ENCODE assay signal across 40 cellular contexts in the genomic region with DNA sequence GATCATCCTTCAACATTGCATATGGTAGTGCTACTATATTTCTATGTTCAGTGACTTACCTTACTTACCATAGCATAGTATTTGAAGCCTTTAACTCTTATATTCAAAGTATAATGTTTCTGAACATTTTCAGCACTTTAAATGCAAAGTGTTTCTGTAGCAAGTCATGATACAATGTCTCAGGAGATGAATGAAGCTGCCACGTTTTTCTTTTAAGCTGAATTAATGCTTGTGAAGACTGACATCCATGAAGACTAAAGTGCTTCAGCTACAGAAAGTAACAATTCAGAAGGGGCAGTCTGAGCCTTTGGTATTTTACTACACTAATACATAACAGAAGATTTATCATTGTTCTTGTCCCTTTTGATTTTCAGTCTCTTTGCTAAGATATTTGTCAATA.
"Had no signal": no experiment of that assay in that cellular context is flagged by ENCODE, and none has a peak within 500 bp of the region (broad histone marks: within the 10 kb centered on the region; RNA-seq: fewer than 3 reads in every experiment).

No MANE protein-coding gene starts in this region.

- H3K27me3 ChIP-seq: adrenal gland, ascending aorta, body of pancreas, brain microvascular endothelial cell, breast epithelium, cardiac muscle cell had no signal

- H3K27ac ChIP-seq: adrenal gland, ascending aorta, body of pancreas, brain microvascular endothelial cell, breast epithelium, cardiac muscle cell had no signal

- ATAC-seq: activated naive CD4-positive, alpha-beta T cell treated with anti-CD3 and anti-CD28 coated beads, Interleukin-2, amount 50 U/mL, for 72 hours; activated naive CD8-positive, alpha-beta T cell treated with anti-CD3 and anti-CD28 coated beads, Interleukin-2, amount 50 U/mL, for 24 hours; activated T-cell treated with anti-CD3 and anti-CD28 coated beads, Interleukin-2, amount 50 U/mL, for 4 hours; activated T-cell treated with anti-CD3 and anti-CD28 coated beads, Interleukin-2, amount 50 U/mL, for 72 hours; activated T-helper 17 cell treated with anti-CD3 and anti-CD28 coated beads, Interleukin-2, amount 50 U/mL, for 72 hours; body of pancreas had no signal

- H3K4me3 ChIP-seq: adrenal gland, ascending aorta, body of pancreas, breast epithelium, cardiac muscle cell had no signal

- H3K27ac Mint-ChIP-seq: activated naive CD4-positive, alpha-beta T cell treated with anti-CD3 and anti-CD28 coated beads for 36 hours; activated naive CD4-positive, alpha-beta T cell treated with anti-CD3 and anti-CD28 coated beads, Interleukin-2, amount 10 ng/mL, durations not matched to agents 7 days and 5 days; activated naive CD4-positive, alpha-beta T cell treated with anti-CD3 and anti-CD28 coated beads, Interleukin-2, amount 50 U/mL, for 24 hours; activated naive CD4-positive, alpha-beta T cell treated with anti-CD3 and anti-CD28 coated beads, Interleukin-2, amount 50 U/mL, for 72 hours; activated naive CD8-positive, alpha-beta T cell; activated naive CD8-positive, alpha-beta T cell treated with anti-CD3 and anti-CD28 coated beads for 36 hours; activated naive CD8-positive, alpha-beta T cell treated with anti-CD3 and anti-CD28 coated beads, Interleukin-2, amount 10 ng/mL, durations not matched to agents 7 days and 5 days; activated naive CD8-positive, alpha-beta T cell treated with anti-CD3 and anti-CD28 coated beads, Interleukin-2, amount 50 U/mL, for 24 hours; activated T-cell treated with anti-CD3 and anti-CD28 coated beads, Interleukin-2, amount 50 U/mL, for 24 hours; activated T-cell treated with anti-CD3 and anti-CD28 coated beads, Interleukin-2, amount 50 U/mL, for 72 hours; activated T-helper 1 cell treated with anti-CD3 and anti-CD28 coated beads, Interleukin-12 subunit alpha, Interleukin-12 subunit beta, Interleukin-2, Interleukin-4 antibody, amounts not matched to agents 30 ng/mL and 10 ng/mL and 1 ng/mL, durations not matched to agents 14 hours and 24 hours and 36 hours; activated T-helper 17 cell treated with anti-CD3 and anti-CD28 coated beads, Interleukin-2, amount 50 U/mL, for 72 hours; activated T-helper 2 cell treated with anti-CD3 and anti-CD28 coated beads, Interferon-gamma antibody, Interleukin-2, Interleukin-4, amounts not matched to agents 10 μg/mL and 5 μg/mL and 100 μg/mL, durations not matched to agents 14 hours and 24 hours and 36 hours; brain had no signal

- H3K4me1 ChIP-seq: adrenal gland, ascending aorta, body of pancreas, breast epithelium had no signal

- H3K36me3 Mint-ChIP-seq: activated naive CD4-positive, alpha-beta T cell treated with anti-CD3 and anti-CD28 coated beads, Interleukin-2, amount 10 ng/mL, durations not matched to agents 7 days and 5 days; activated naive CD4-positive, alpha-beta T cell treated with anti-CD3 and anti-CD28 coated beads, Interleukin-2, amount 50 U/mL, for 24 hours; activated naive CD4-positive, alpha-beta T cell treated with anti-CD3 and anti-CD28 coated beads, Interleukin-2, amount 50 U/mL, for 72 hours; activated naive CD8-positive, alpha-beta T cell; activated naive CD8-positive, alpha-beta T cell treated with anti-CD3 and anti-CD28 coated beads for 36 hours; activated naive CD8-positive, alpha-beta T cell treated with anti-CD3 and anti-CD28 coated beads, Interleukin-2, amount 10 ng/mL, durations not matched to agents 7 days and 5 days; brain had no signal

- H3K9me3 Mint-ChIP-seq: activated naive CD4-positive, alpha-beta T cell treated with anti-CD3 and anti-CD28 coated beads, Interleukin-2, amount 50 U/mL, for 24 hours; activated naive CD8-positive, alpha-beta T cell treated with anti-CD3 and anti-CD28 coated beads for 36 hours; activated T-helper 1 cell treated with anti-CD3 and anti-CD28 coated beads, Interleukin-12 subunit alpha, Interleukin-12 subunit beta, Interleukin-2, Interleukin-4 antibody, amounts not matched to agents 30 ng/mL and 10 ng/mL and 1 ng/mL, durations not matched to agents 14 hours and 24 hours and 36 hours; activated T-helper 17 cell treated with anti-CD3 and anti-CD28 coated beads, Interleukin-2, amount 50 U/mL, for 72 hours had no signal

- H3K36me3 ChIP-seq: adrenal gland, ascending aorta, brain microvascular endothelial cell, breast epithelium, cardiac muscle cell had no signal

- H3K4me3 Mint-ChIP-seq: activated naive CD4-positive, alpha-beta T cell treated with anti-CD3 and anti-CD28 coated beads for 36 hours; activated naive CD4-positive, alpha-beta T cell treated with anti-CD3 and anti-CD28 coated beads, Interleukin-2, amount 10 ng/mL, durations not matched to agents 7 days and 5 days; activated naive CD4-positive, alpha-beta T cell treated with anti-CD3 and anti-CD28 coated beads, Interleukin-2, amount 50 U/mL, for 24 hours; activated naive CD8-positive, alpha-beta T cell; activated naive CD8-positive, alpha-beta T cell treated with anti-CD3 and anti-CD28 coated beads for 36 hours; activated naive CD8-positive, alpha-beta T cell treated with anti-CD3 and anti-CD28 coated beads, Interleukin-2, amount 10 ng/mL, durations not matched to agents 7 days and 5 days; activated naive CD8-positive, alpha-beta T cell treated with anti-CD3 and anti-CD28 coated beads, Interleukin-2, amount 50 U/mL, for 24 hours; activated T-cell treated with anti-CD3 and anti-CD28 coated beads, Interleukin-2, amount 50 U/mL, for 24 hours; activated T-cell treated with anti-CD3 and anti-CD28 coated beads, Interleukin-2, amount 50 U/mL, for 4 hours; activated T-cell treated with anti-CD3 and anti-CD28 coated beads, Interleukin-2, amount 50 U/mL, for 72 hours; activated T-helper 1 cell treated with anti-CD3 and anti-CD28 coated beads, Interleukin-12 subunit alpha, Interleukin-12 subunit beta, Interleukin-2, Interleukin-4 antibody, amounts not matched to agents 30 ng/mL and 10 ng/mL and 1 ng/mL, durations not matched to agents 14 hours and 24 hours and 36 hours; activated T-helper 17 cell treated with anti-CD3 and anti-CD28 coated beads, Interleukin-2, amount 50 U/mL, for 72 hours; brain; central memory CD8-positive, alpha-beta T cell had no signal

- H3K9me3 ChIP-seq: adrenal gland, ascending aorta, body of pancreas, breast epithelium had no signal

- H3K4me1 Mint-ChIP-seq: activated naive CD4-positive, alpha-beta T cell treated with anti-CD3 and anti-CD28 coated beads, Interleukin-2, amount 10 ng/mL, durations not matched to agents 7 days and 5 days; activated naive CD4-positive, alpha-beta T cell treated with anti-CD3 and anti-CD28 coated beads, Interleukin-2, amount 50 U/mL, for 24 hours; activated naive CD8-positive, alpha-beta T cell treated with anti-CD3 and anti-CD28 coated beads for 36 hours; activated naive CD8-positive, alpha-beta T cell treated with anti-CD3 and anti-CD28 coated beads, Interleukin-2, amount 10 ng/mL, durations not matched to agents 7 days and 5 days; activated naive CD8-positive, alpha-beta T cell treated with anti-CD3 and anti-CD28 coated beads, Interleukin-2, amount 50 U/mL, for 24 hours; activated T-helper 17 cell treated with anti-CD3 and anti-CD28 coated beads, Interleukin-2, amount 50 U/mL, for 72 hours; brain; central memory CD8-positive, alpha-beta T cell had no signal

- FAIRE-seq: astrocyte, bronchial epithelial cell had no signal

- H3K27me3 Mint-ChIP-seq: activated naive CD4-positive, alpha-beta T cell treated with anti-CD3 and anti-CD28 coated beads, Interleukin-2, amount 10 ng/mL, durations not matched to agents 7 days and 5 days; activated naive CD4-positive, alpha-beta T cell treated with anti-CD3 and anti-CD28 coated beads, Interleukin-2, amount 50 U/mL, for 24 hours; activated naive CD8-positive, alpha-beta T cell; activated naive CD8-positive, alpha-beta T cell treated with anti-CD3 and anti-CD28 coated beads for 36 hours; activated naive CD8-positive, alpha-beta T cell treated with anti-CD3 and anti-CD28 coated beads, Interleukin-2, amount 10 ng/mL, durations not matched to agents 7 days and 5 days; activated naive CD8-positive, alpha-beta T cell treated with anti-CD3 and anti-CD28 coated beads, Interleukin-2, amount 50 U/mL, for 24 hours; activated T-cell treated with anti-CD3 and anti-CD28 coated beads, Interleukin-2, amount 50 U/mL, for 24 hours; activated T-helper 17 cell treated with anti-CD3 and anti-CD28 coated beads, Interleukin-2, amount 50 U/mL, for 72 hours; brain; central memory CD8-positive, alpha-beta T cell had no signal

- DNase-seq: activated effector memory CD4-positive, alpha-beta T cell treated with anti-CD3 and anti-CD28 coated beads, Interleukin-2, amount 50 U/mL, for 16 hours; activated effector memory CD4-positive, alpha-beta T cell treated with Interleukin-2 at 50 U/mL for 16 hours; activated gamma-delta T cell; activated gamma-delta T cell treated with Interleukin-2 at 50 U/mL for 16 hours; activated naive CD4-positive, alpha-beta T cell; activated naive CD4-positive, alpha-beta T cell treated with anti-CD3 and anti-CD28 coated beads for 36 hours; activated naive CD4-positive, alpha-beta T cell treated with anti-CD3 and anti-CD28 coated beads, Interleukin-2, amount 10 ng/mL, durations not matched to agents 7 days and 5 days; activated naive CD4-positive, alpha-beta T cell treated with anti-CD3 and anti-CD28 coated beads, Interleukin-2, amount 50 U/mL, for 16 hours; activated naive CD4-positive, alpha-beta T cell treated with Interleukin-2 at 50 U/mL for 16 hours; activated naive CD8-positive, alpha-beta T cell treated with anti-CD3 and anti-CD28 coated beads for 36 hours; activated naive CD8-positive, alpha-beta T cell treated with anti-CD3 and anti-CD28 coated beads, Interleukin-2, amount 10 ng/mL, durations not matched to agents 7 days and 5 days; activated naive CD8-positive, alpha-beta T cell treated with anti-CD3 and anti-CD28 coated beads, Interleukin-2, amount 50 U/mL, for 24 hours; activated T-cell treated with anti-CD3 and anti-CD28 coated beads for 4 hours; activated T-cell treated with anti-CD3 and anti-CD28 coated beads, Interleukin-2, amount 50 U/mL, for 1 hour; activated T-cell treated with anti-CD3 and anti-CD28 coated beads, Interleukin-2, amount 50 U/mL, for 24 hours; activated T-cell treated with anti-CD3 and anti-CD28 coated beads, Interleukin-2, amount 50 U/mL, for 4 hours; activated T-cell treated with anti-CD3 and anti-CD28 coated beads, Interleukin-2, amount 50 U/mL, for 48 hours; activated T-cell treated with anti-CD3 and anti-CD28 coated beads, Interleukin-2, amount 50 U/mL, for 72 hours; adrenal gland; amniotic stem cell; amygdala; anterior cingulate cortex; aorta; body of pancreas; brain microvascular endothelial cell; caudate nucleus; cerebellar nuclear complex had no signal
